Comparison of ENCODE assay signal across 1 cellular context in genomic region chr17:47652570-47652969, GRCh38.
TF ChIP-seq lines count a peak whose summit lies in the region.

No MANE protein-coding gene starts in this region.

TF ChIP-seq in SK-N-SH, 30 proteins besides CTCF, POLR2A, EP300 and RAD21:
- TF ChIP-seq SIN3A (IDR thresholded peaks at IDR 0.05; ENCODE audit: borderline replicate concordance, low read depth, low read length) (0 out of 2 replicates have a peak, but pooled peaks have one; percentile 29), NFIC (IDR thresholded peaks at IDR 0.05; ENCODE audit: borderline replicate concordance) (no peak), FOSL2 (IDR thresholded peaks at IDR 0.05; ENCODE audit: borderline replicate concordance, low read depth) (no peak), TAF1 (IDR thresholded peaks at IDR 0.05; ENCODE audit: borderline replicate concordance, low read depth, low read length) (no peak), GABPA (IDR thresholded peaks at IDR 0.05; ENCODE audit: low read depth) (no peak), MAX (IDR thresholded peaks at IDR 0.05; ENCODE audit: low read depth) (no peak), USF2 (IDR thresholded peaks at IDR 0.05; ENCODE audit: borderline replicate concordance, low read depth, low read length) (no peak)
- TF ChIP-seq, protein P1, sequence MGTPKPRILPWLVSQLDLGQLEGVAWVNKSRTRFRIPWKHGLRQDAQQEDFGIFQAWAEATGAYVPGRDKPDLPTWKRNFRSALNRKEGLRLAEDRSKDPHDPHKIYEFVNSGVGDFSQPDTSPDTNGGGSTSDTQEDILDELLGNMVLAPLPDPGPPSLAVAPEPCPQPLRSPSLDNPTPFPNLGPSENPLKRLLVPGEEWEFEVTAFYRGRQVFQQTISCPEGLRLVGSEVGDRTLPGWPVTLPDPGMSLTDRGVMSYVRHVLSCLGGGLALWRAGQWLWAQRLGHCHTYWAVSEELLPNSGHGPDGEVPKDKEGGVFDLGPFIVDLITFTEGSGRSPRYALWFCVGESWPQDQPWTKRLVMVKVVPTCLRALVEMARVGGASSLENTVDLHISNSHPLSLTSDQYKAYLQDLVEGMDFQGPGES (IDR thresholded peaks at IDR 0.05; ENCODE audit: low read depth, low read length), result no peak
- TF ChIP-seq, protein P2, sequence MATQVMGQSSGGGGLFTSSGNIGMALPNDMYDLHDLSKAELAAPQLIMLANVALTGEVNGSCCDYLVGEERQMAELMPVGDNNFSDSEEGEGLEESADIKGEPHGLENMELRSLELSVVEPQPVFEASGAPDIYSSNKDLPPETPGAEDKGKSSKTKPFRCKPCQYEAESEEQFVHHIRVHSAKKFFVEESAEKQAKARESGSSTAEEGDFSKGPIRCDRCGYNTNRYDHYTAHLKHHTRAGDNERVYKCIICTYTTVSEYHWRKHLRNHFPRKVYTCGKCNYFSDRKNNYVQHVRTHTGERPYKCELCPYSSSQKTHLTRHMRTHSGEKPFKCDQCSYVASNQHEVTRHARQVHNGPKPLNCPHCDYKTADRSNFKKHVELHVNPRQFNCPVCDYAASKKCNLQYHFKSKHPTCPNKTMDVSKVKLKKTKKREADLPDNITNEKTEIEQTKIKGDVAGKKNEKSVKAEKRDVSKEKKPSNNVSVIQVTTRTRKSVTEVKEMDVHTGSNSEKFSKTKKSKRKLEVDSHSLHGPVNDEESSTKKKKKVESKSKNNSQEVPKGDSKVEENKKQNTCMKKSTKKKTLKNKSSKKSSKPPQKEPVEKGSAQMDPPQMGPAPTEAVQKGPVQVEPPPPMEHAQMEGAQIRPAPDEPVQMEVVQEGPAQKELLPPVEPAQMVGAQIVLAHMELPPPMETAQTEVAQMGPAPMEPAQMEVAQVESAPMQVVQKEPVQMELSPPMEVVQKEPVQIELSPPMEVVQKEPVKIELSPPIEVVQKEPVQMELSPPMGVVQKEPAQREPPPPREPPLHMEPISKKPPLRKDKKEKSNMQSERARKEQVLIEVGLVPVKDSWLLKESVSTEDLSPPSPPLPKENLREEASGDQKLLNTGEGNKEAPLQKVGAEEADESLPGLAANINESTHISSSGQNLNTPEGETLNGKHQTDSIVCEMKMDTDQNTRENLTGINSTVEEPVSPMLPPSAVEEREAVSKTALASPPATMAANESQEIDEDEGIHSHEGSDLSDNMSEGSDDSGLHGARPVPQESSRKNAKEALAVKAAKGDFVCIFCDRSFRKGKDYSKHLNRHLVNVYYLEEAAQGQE (IDR thresholded peaks at IDR 0.05; ENCODE audit: low read depth, low read length), result peak; percentile 96
- TF ChIP-seq, protein P3, sequence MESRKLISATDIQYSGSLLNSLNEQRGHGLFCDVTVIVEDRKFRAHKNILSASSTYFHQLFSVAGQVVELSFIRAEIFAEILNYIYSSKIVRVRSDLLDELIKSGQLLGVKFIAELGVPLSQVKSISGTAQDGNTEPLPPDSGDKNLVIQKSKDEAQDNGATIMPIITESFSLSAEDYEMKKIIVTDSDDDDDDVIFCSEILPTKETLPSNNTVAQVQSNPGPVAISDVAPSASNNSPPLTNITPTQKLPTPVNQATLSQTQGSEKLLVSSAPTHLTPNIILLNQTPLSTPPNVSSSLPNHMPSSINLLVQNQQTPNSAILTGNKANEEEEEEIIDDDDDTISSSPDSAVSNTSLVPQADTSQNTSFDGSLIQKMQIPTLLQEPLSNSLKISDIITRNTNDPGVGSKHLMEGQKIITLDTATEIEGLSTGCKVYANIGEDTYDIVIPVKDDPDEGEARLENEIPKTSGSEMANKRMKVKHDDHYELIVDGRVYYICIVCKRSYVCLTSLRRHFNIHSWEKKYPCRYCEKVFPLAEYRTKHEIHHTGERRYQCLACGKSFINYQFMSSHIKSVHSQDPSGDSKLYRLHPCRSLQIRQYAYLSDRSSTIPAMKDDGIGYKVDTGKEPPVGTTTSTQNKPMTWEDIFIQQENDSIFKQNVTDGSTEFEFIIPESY (IDR thresholded peaks at IDR 0.05; ENCODE audit: borderline replicate concordance, low read depth), result no peak
